Comparison of ENCODE assay signal across 1 cellular context in genomic region chr20:54084727-54085368, GRCh38.
TF ChIP-seq lines count a peak whose summit lies in the region.

No MANE protein-coding gene starts in this region.

TF ChIP-seq in HepG2, 621 proteins besides CTCF, POLR2A, EP300 and RAD21 (continued from another document):
- TF ChIP-seq ARID5B (CRISPR knock-in tag; IDR thresholded peaks at IDR 0.05) (peak; percentile 68), ZFY (CRISPR knock-in tag; IDR thresholded peaks at IDR 0.05) (no peak), ZMYM2 (CRISPR knock-in tag; IDR thresholded peaks at IDR 0.05) (no peak), HIC2 (CRISPR knock-in tag; IDR thresholded peaks at IDR 0.05; ENCODE audit: low read depth) (peak; percentile 40; the same call in 1 of the 2 replicates), HHEX (CRISPR knock-in tag; IDR thresholded peaks at IDR 0.05) (peak; percentile 87), MAFK (conservative IDR thresholded peaks at IDR 0.05 in 1 of 2, IDR thresholded peaks at IDR 0.05 in 1 of 2; ENCODE audit: low read length in 2 of 2) (peak in 1 of 2 experiments; percentile 46; a peak in 1 of 4 replicates), ETV5 (CRISPR knock-in tag; IDR thresholded peaks at IDR 0.05; ENCODE audit: borderline replicate concordance) (0 out of 2 replicates have a peak, but pooled peaks have one; percentile 23), DMTF1 (CRISPR knock-in tag; IDR thresholded peaks at IDR 0.05) (no peak), FOXA3 (CRISPR knock-in tag; IDR thresholded peaks at IDR 0.05) (peak; percentile 63), ZSCAN9 (CRISPR knock-in tag; IDR thresholded peaks at IDR 0.05; ENCODE audit: borderline replicate concordance) (no peak), RARA (CRISPR knock-in tag; IDR thresholded peaks at IDR 0.05) (peak; percentile 51; the same call in 1 of the 2 replicates), NR2F2 (IDR thresholded peaks at IDR 0.05; ENCODE audit: borderline replicate concordance, low read depth) (0 out of 2 replicates have a peak, but pooled peaks have one; percentile 28), SKI (IDR thresholded peaks at IDR 0.05; ENCODE audit: partially characterized antibody) (peak; percentile 26), TBX3 (IDR thresholded peaks at IDR 0.05; ENCODE audit: borderline replicate concordance) (peak; percentile 87)
